ENCODE assay signal across 7 cellular contexts in genomic region chr17:2316916-2317205, GRCh38. TPM values are rescaled to one million over a fixed set of nuclear protein-coding genes. Genes with fewer than 3 reads are reported as not detected.
DNase-seq lines count a peak whose midpoint lies in the region; ATAC-seq lines count a peak whose summit lies in the region.
"Not testable (repeated sequence)": the region's sequence is repeated elsewhere in the genome, so short reads cannot be mapped to it uniquely, and the experiment has no call there.

No MANE protein-coding gene starts in this region.

- ATAC-seq in esophagus mucosa: peak; percentile 64

- H3K9me3 ChIP-seq in MG63: not testable (repeated sequence)

- H3K4me3 ChIP-seq in MG63: not testable (repeated sequence)

- H3K36me3 ChIP-seq in MG63: not testable (repeated sequence)

- DNase-seq in Daoy (ENCODE audit: low read depth) (peak; percentile 36), HT1080 (ENCODE audit: low read depth) (peak; percentile 14), MG63 (peak; percentile 45), RPMI7951 (ENCODE audit: low read depth) (peak; percentile 3), amniotic epithelial cell (ENCODE audit: low read depth) (peak; percentile 68), myocyte (ENCODE audit: low read depth) (peak; percentile 41)

- not testable (repeated sequence) for H3K27me3 ChIP-seq in MG63

RNA-seq across cellular contexts. Expression of gene SRR, which starts 13.1 kb away (rescaled TPM):
- total RNA-seq in Daoy (2014; rRNA removed; shearing (Covaris generic)): 21.4 and 39.2 TPM in 2 replicates
- total RNA-seq in HT1080 (2014; rRNA removed; shearing (Covaris generic)): 5.3 and 15.3 TPM in 2 replicates
- 7.3 and 13.6 TPM in 2 replicates for polyA plus RNA-seq in HT1080 (2015; cell fraction: cytosol; rRNA removed)
- 5.8 and 6.2 TPM in 2 replicates for polyA plus RNA-seq in HT1080 (2015; cell fraction: nucleus; rRNA removed)
- 26.5 and 34.3 TPM in 2 replicates for total RNA-seq in MG63 (2014; rRNA removed; shearing (Covaris generic); ENCODE audit: low replicate concordance)
- 21.1 and 34.4 TPM in 2 replicates for total RNA-seq in RPMI7951 (2014; rRNA removed; shearing (Covaris generic))
- total RNA-seq in esophagus mucosa (7.5 TPM), myocyte (30.7 and 38.0 TPM in 2 replicates)
- polyA plus RNA-seq in myocyte (2012): 35.0 TPM

RNA-seq across cellular contexts. Expression of gene SMG6, which starts 13.3 kb away (rescaled TPM):
- 22.8 and 23.8 TPM in 2 replicates for total RNA-seq in Daoy (2014; rRNA removed; shearing (Covaris generic))
- 42.8 and 43.9 TPM in 2 replicates for total RNA-seq in HT1080 (2014; rRNA removed; shearing (Covaris generic))
- 55.6 TPM in 2 replicates for polyA plus RNA-seq in HT1080 (2015; cell fraction: cytosol; rRNA removed)
- polyA plus RNA-seq in HT1080 (2015; cell fraction: nucleus; rRNA removed): 54.3 and 58.0 TPM in 2 replicates
- 15.3 and 24.9 TPM in 2 replicates for total RNA-seq in MG63 (2014; rRNA removed; shearing (Covaris generic); ENCODE audit: low replicate concordance)
- 23.4 and 26.1 TPM in 2 replicates for total RNA-seq in RPMI7951 (2014; rRNA removed; shearing (Covaris generic))
- 19.5 TPM for total RNA-seq in esophagus mucosa
- total RNA-seq in myocyte: 22.9 and 25.2 TPM in 2 replicates
- 35.3 TPM for polyA plus RNA-seq in myocyte (2012)

RNA-seq across cellular contexts. Expression of gene TSR1, which starts 19.4 kb away (rescaled TPM):
- total RNA-seq in Daoy (2014; rRNA removed; shearing (Covaris generic)): 117 and 127 TPM in 2 replicates
- total RNA-seq in HT1080 (2014; rRNA removed; shearing (Covaris generic)): 144 and 165 TPM in 2 replicates
- 79.6 and 88.6 TPM in 2 replicates for polyA plus RNA-seq in HT1080 (2015; cell fraction: cytosol; rRNA removed)
- polyA plus RNA-seq in HT1080 (2015; cell fraction: nucleus; rRNA removed): 128 and 142 TPM in 2 replicates
- total RNA-seq in MG63 (2014; rRNA removed; shearing (Covaris generic); ENCODE audit: low replicate concordance): 26.6 and 30.9 TPM in 2 replicates
- total RNA-seq in RPMI7951 (2014; rRNA removed; shearing (Covaris generic)): 51.5 and 52.8 TPM in 2 replicates
- 24.5 TPM for total RNA-seq in esophagus mucosa
- total RNA-seq in myocyte: 56.9 and 60.3 TPM in 2 replicates
- polyA plus RNA-seq in myocyte (2012): 21.4 TPM

RNA-seq across cellular contexts. Expression of gene SGSM2, which starts 20.4 kb away (rescaled TPM):
- 34.5 and 40.2 TPM in 2 replicates for total RNA-seq in Daoy (2014; rRNA removed; shearing (Covaris generic))
- 35.8 and 39.4 TPM in 2 replicates for total RNA-seq in HT1080 (2014; rRNA removed; shearing (Covaris generic))
- polyA plus RNA-seq in HT1080 (2015; cell fraction: cytosol; rRNA removed): 15.1 and 15.6 TPM in 2 replicates
- 171 and 177 TPM in 2 replicates for polyA plus RNA-seq in HT1080 (2015; cell fraction: nucleus; rRNA removed)
- 7.8 and 9.6 TPM in 2 replicates for total RNA-seq in MG63 (2014; rRNA removed; shearing (Covaris generic); ENCODE audit: low replicate concordance)
- 9.1 and 9.5 TPM in 2 replicates for total RNA-seq in RPMI7951 (2014; rRNA removed; shearing (Covaris generic))
- total RNA-seq in esophagus mucosa (28.1 TPM), myocyte (69.9 and 70.1 TPM in 2 replicates)
- 67.2 TPM for polyA plus RNA-seq in myocyte (2012)

Comparison
In these comparisons a context has a peak if more than half of its experiments do, and no peak if none do; other contexts are left out.
1. DNase-seq: peak in every context shown above with its lines; median percentile 68 in amniotic epithelial cell; 45 in MG63; 41 in myocyte; 36 in Daoy; 14 in HT1080; 3 in RPMI7951.